Comparison of ENCODE assay signal across 2 cellular contexts in genomic region chr17:65423346-65424140, GRCh38.
TF ChIP-seq lines count a peak whose summit lies in the region.

No MANE protein-coding gene starts in this region.

TF ChIP-seq in IMR-90, 13 proteins besides CTCF, POLR2A, EP300 and RAD21:
- TF ChIP-seq RFX5 (IDR thresholded peaks at IDR 0.05; ENCODE audit: low read depth, low read length), result no peak
- TF ChIP-seq CEBPB (IDR thresholded peaks at IDR 0.05; ENCODE audit: low read depth, low read length), result no peak
- no peak for TF ChIP-seq MXI1 (IDR thresholded peaks at IDR 0.05; ENCODE audit: borderline replicate concordance, low read depth, low read length)
- no peak for TF ChIP-seq NFE2L2 (IDR thresholded peaks at IDR 0.05; ENCODE audit: low read depth, low read length)
- no peak for TF ChIP-seq FOS (IDR thresholded peaks at IDR 0.05; ENCODE audit: low read depth, low read length)
- TF ChIP-seq MAFK (IDR thresholded peaks at IDR 0.05; ENCODE audit: low read depth, low read length), result no peak
- TF ChIP-seq RCOR1 (IDR thresholded peaks at IDR 0.05; ENCODE audit: insufficient replicate concordance, low read length), result no peak
- TF ChIP-seq USF2 (IDR thresholded peaks at IDR 0.05; ENCODE audit: low read depth, low read length), result no peak
- no peak for TF ChIP-seq MAZ (IDR thresholded peaks at IDR 0.05; ENCODE audit: borderline replicate concordance, low read depth, low read length)
- no peak for TF ChIP-seq BHLHE40 (IDR thresholded peaks at IDR 0.05; ENCODE audit: low read depth, low read length)
- TF ChIP-seq SMC3 (IDR thresholded peaks at IDR 0.05; ENCODE audit: low read depth, low read length), result no peak
- no peak for TF ChIP-seq CHD1 (IDR thresholded peaks at IDR 0.05; ENCODE audit: low read depth, low read length)
- no peak for TF ChIP-seq ELK1 (IDR thresholded peaks at IDR 0.05; ENCODE audit: borderline replicate concordance, low read depth, low read length)

TF ChIP-seq in H1, 55 proteins besides CTCF, POLR2A, EP300 and RAD21:
- no peak for TF ChIP-seq NANOG (IDR thresholded peaks at IDR 0.05; ENCODE audit: insufficient read depth, low read depth, low read length, poor library complexity, severe bottlenecking)
- no peak for TF ChIP-seq CTBP2 (IDR thresholded peaks at IDR 0.05; ENCODE audit: borderline replicate concordance, insufficient read depth, insufficient read length, low read length)
- TF ChIP-seq JUND (IDR thresholded peaks at IDR 0.05; ENCODE audit: low read length), result no peak
- TF ChIP-seq MAFK (IDR thresholded peaks at IDR 0.05; ENCODE audit: low read depth, low read length), result no peak
- TF ChIP-seq RFX5 (IDR thresholded peaks at IDR 0.05; ENCODE audit: borderline replicate concordance, low read depth, low read length), result no peak
- no peak for TF ChIP-seq SUZ12 (IDR thresholded peaks at IDR 0.05; ENCODE audit: low read length)
- TF ChIP-seq YY1 (IDR thresholded peaks at IDR 0.05; ENCODE audit: low read depth, low read length), result no peak
- TF ChIP-seq BACH1 (IDR thresholded peaks at IDR 0.05; ENCODE audit: low read length), result no peak
- TF ChIP-seq TAF7 (optimal IDR thresholded peaks at IDR 0.05; ENCODE audit: borderline replicate concordance, low read depth, low read length), result no peak
- no peak for TF ChIP-seq GABPA (IDR thresholded peaks at IDR 0.05; ENCODE audit: borderline replicate concordance, insufficient read depth, low read length)
- TF ChIP-seq SAP30 (IDR thresholded peaks at IDR 0.05; ENCODE audit: insufficient read depth, insufficient replicate concordance, low read length), result no peak
- no peak for TF ChIP-seq ATF3 (IDR thresholded peaks at IDR 0.05; ENCODE audit: insufficient read depth, low read depth, low read length)
